9 cellular contexts compared by ENCODE assay signal in genomic region chr17:45816966-45817365, GRCh38. TPM values are rescaled to one million over a fixed set of nuclear protein-coding genes. Genes with fewer than 3 reads are reported as not detected.
"Had no signal": no experiment of that assay in that cellular context is flagged by ENCODE, and none has a peak within 500 bp of the region (broad histone marks: within the 10 kb centered on the region; RNA-seq: fewer than 3 reads in every experiment).

No MANE protein-coding gene starts in this region.

- H3K4me3 ChIP-seq: GM23248, HAP-1 had no signal

- ATAC-seq: HCT116 had no signal

- H3K9me3 ChIP-seq: HAP-1 had no signal

- H3K9me3 Mint-ChIP-seq: HFFc6 had no signal

- H3K4me3 Mint-ChIP-seq: HFFc6 had no signal

- DNase-seq: GM23248, GOT3, H7, HFFc6, IMR-90 had no signal

- H3K27ac Mint-ChIP-seq: HFFc6 had no signal

- H3K27ac ChIP-seq: GM23248 had no signal

- H3K36me3 ChIP-seq: HAP-1 had no signal

RNA-seq across cellular contexts. Expression of gene SPPL2C, which starts 27.7 kb away (rescaled TPM):
- total RNA-seq: GM23248, H4, H7, HFFc6, HT-29, IMR-90 had no signal

RNA-seq across cellular contexts. Expression of gene CRHR1, which starts 32.8 kb away (rescaled TPM):
- total RNA-seq: GM23248, HFFc6, HT-29, IMR-90 had no signal
